Comparison of ENCODE assay signal across 17 cellular contexts in the genomic region with DNA sequence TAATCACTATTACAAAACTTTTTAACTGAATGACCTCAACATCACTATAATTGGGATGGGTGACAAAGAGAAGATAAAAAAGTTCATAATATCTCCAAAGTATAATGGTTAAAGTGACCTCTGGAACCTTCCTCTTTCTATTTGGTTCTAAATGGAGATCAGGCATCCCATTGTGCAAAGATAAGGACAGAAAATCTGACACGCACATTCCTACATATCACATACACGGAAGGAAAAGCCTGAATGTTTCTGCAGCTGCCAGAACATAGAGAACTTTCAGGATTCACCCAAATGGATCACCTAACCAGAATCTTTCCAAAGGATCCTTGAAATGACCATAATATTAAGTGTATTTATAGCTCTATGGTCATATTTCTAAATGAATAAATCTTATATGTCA.
DNase-seq lines count a peak whose midpoint lies in the region; ATAC-seq, FAIRE-seq and TF ChIP-seq lines count a peak whose summit lies in the region.
"Had no signal": no experiment of that assay in that cellular context is flagged by ENCODE, and none has a peak within 500 bp of the region (broad histone marks: within the 10 kb centered on the region; RNA-seq: fewer than 3 reads in every experiment).

No MANE protein-coding gene starts in this region.

- H3K36me3 Mint-ChIP-seq in WTC11 (peaks cover 7% of the 10 kb centered on the region), mesothelial cell of epicardium (peaks cover 11% of the 10 kb centered on the region)

- no peak for TF ChIP-seq POLR2A in H54 (IDR thresholded peaks at IDR 0.05; ENCODE audit: low read depth, low read length)

- no peaks in the 10 kb centered on the region for H3K27me3 Mint-ChIP-seq in WTC11 (ENCODE audit: low read depth)
- no peaks in the 10 kb centered on the region for H3K27me3 Mint-ChIP-seq in mesothelial cell of epicardium (ENCODE audit: low read depth)
- H3K27me3 Mint-ChIP-seq: CD8-positive, alpha-beta memory T cell; IgD-negative memory B cell had no signal

- no peak for ATAC-seq in WTC11

- no peaks in the 10 kb centered on the region for H3K9me3 ChIP-seq in KOPT-K1 (ENCODE audit: insufficient read depth, low read length, poor library complexity, severe bottlenecking)

- peak; percentile 11 for FAIRE-seq in H54 (lab: Jason Lieb, UNC)
- FAIRE-seq: RCC 7860 had no signal

- H3K4me3 Mint-ChIP-seq in WTC11 (no peak overlapping the region), mesothelial cell of epicardium (no peak overlapping the region)
- H3K4me3 Mint-ChIP-seq: CD8-positive, alpha-beta memory T cell; IgD-negative memory B cell had no signal

- H3K27ac ChIP-seq in KOPT-K1 (ENCODE audit: low read depth, low read length, poor library complexity, severe bottlenecking) = peak overlapping the region; percentile 86

- H3K36me3 ChIP-seq in KOPT-K1 (ENCODE audit: insufficient read depth, low read length) = peaks cover 74% of the 10 kb centered on the region

- H3K4me1 Mint-ChIP-seq in WTC11 = peaks cover 10% of the 10 kb centered on the region
- H3K4me1 Mint-ChIP-seq in mesothelial cell of epicardium = peaks cover 30% of the 10 kb centered on the region

- H3K27ac Mint-ChIP-seq in WTC11 (peak overlapping the region; percentile 10; the same call in 1 of the 2 replicates), mesothelial cell of epicardium (peak overlapping the region; percentile 28)
- H3K27ac Mint-ChIP-seq: CD8-positive, alpha-beta memory T cell; IgD-negative memory B cell had no signal

- no peak for TF ChIP-seq CTCF in WTC11 (IDR thresholded peaks at IDR 0.05)
- TF ChIP-seq CTCF in mesothelial cell of epicardium (IDR thresholded peaks at IDR 0.05; ENCODE audit: unreplicated experiment) = no peak

- CTCF ChIA-PET in WTC11 (lab: Charles Lee) = no interaction called here

- POLR2A ChIA-PET in WTC11 (lab: Charles Lee) = interaction anchor here (0.7 kb wide), 1 partner anchor 76 kb away, joined by 3 read pairs; no protein-coding TSS in a partner anchor

- DNase-seq in H54 (ENCODE audit: insufficient read length, low spot score) (no peak), WTC11 (ENCODE audit: low spot score) (no peak), mesothelial cell of epicardium (ENCODE audit: low spot score in 2 of 2, unreplicated experiment in 2 of 2) (no peak), anterior cingulate cortex (lab: John Stamatoyannopoulos, UW) (no peak), CD1c-positive myeloid dendritic cell (ENCODE audit: extremely low spot score) (no peak), NCI-H69 (lab: John Stamatoyannopoulos, UW) (no peak)
- DNase-seq: CD8-positive, alpha-beta memory T cell; DMS 273 treated with DMSO at 0.1 percent for 48 hours; H7; NCI-H1092; NCI-H2107; NCI-H226; NCI-H526; SIG-M5 had no signal

- no peaks in the 10 kb centered on the region for H3K9me3 Mint-ChIP-seq in WTC11
- H3K9me3 Mint-ChIP-seq in mesothelial cell of epicardium = no peaks in the 10 kb centered on the region
- H3K9me3 Mint-ChIP-seq: CD8-positive, alpha-beta memory T cell; IgD-negative memory B cell had no signal

TF ChIP-seq in WTC11, 78 proteins besides CTCF, POLR2A, EP300 and RAD21:
- no peak for TF ChIP-seq ZNF121 (CRISPR knock-in tag; IDR thresholded peaks at IDR 0.05)
- no peak for TF ChIP-seq FOXP1 (CRISPR knock-in tag; IDR thresholded peaks at IDR 0.05; ENCODE audit: borderline replicate concordance)
- TF ChIP-seq SOX15 (CRISPR knock-in tag; IDR thresholded peaks at IDR 0.05) = no peak
- TF ChIP-seq, protein P1, sequence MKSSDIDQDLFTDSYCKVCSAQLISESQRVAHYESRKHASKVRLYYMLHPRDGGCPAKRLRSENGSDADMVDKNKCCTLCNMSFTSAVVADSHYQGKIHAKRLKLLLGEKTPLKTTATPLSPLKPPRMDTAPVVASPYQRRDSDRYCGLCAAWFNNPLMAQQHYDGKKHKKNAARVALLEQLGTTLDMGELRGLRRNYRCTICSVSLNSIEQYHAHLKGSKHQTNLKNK (CRISPR knock-in tag; IDR thresholded peaks at IDR 0.05) = no peak
- no peak for TF ChIP-seq TP53 (CRISPR knock-in tag; IDR thresholded peaks at IDR 0.05)
- no peak for TF ChIP-seq CBFB (CRISPR knock-in tag; IDR thresholded peaks at IDR 0.05; ENCODE audit: low read depth)
- no peak for TF ChIP-seq PRRX2 (CRISPR knock-in tag; IDR thresholded peaks at IDR 0.05)
